In genomic region chr12:106039242-106039641, GRCh38 we compare ENCODE assay signal across 19 cellular contexts.
"Had no signal": no experiment of that assay in that cellular context is flagged by ENCODE, and none has a peak within 500 bp of the region (broad histone marks: within the 10 kb centered on the region; RNA-seq: fewer than 3 reads in every experiment).

No MANE protein-coding gene starts in this region.

- H3K36me3 ChIP-seq: left lung, neural progenitor cell, prostate gland had no signal

- DNase-seq: cortex of kidney; dorsolateral prefrontal cortex; effector memory CD4-positive, alpha-beta T cell; foreskin keratinocyte; hippocampal formation; kidney glomerular epithelial cell; mesenchymal stem cell; midbrain; occipital lobe; retina; small intestine; stimulated activated CD4-positive, alpha-beta T cell treated with anti-CD3 and anti-CD28 coated beads, Interleukin-12 subunit alpha, Interleukin-12 subunit beta, amount 100 ng/mL, for 4 hours; stimulated activated naive CD4-positive, alpha-beta T cell treated with Interleukin-2 at 50 U/mL for 16 hours had no signal

- H3K27ac ChIP-seq: dorsolateral prefrontal cortex, foreskin keratinocyte, left lung, neural progenitor cell, parathyroid adenoma, prostate gland had no signal

- H3K4me1 ChIP-seq: foreskin keratinocyte, left lung, neural progenitor cell, prostate gland had no signal

- H3K9me3 ChIP-seq: left lung, prostate gland had no signal

- H3K4me3 ChIP-seq: dorsolateral prefrontal cortex, left lung, lung, neural progenitor cell, prostate gland had no signal

- ATAC-seq: foreskin keratinocyte; left lung; natural killer cell treated with Interleukin-12 subunit alpha and Interleukin-12 subunit beta and Interleukin-15 and Interleukin-18, amount 100 ng/mL, for 72 hours had no signal

- H3K27me3 ChIP-seq: dorsolateral prefrontal cortex, foreskin keratinocyte, left lung, neural progenitor cell had no signal
